In the genomic region with DNA sequence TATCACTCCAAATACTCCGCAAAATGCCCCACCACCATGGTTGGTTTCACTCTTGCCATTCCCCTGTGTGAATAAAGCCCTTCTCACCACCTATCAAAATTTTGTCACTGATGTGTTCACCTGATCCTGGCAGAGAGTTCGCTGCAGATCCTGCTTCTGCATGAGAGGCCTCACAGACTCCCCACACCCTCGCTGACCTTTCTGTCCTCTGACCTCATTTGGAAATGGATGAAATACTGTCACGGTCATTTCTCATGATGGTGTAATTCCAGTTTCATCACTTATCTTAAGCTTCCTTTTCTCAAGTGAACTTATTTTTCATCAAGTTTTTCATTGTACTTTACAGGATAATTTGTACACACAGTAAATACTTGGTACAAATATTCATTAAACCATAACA, we compare ENCODE assay signal across 24 cellular contexts.
"Had no signal": no experiment of that assay in that cellular context is flagged by ENCODE, and none has a peak within 500 bp of the region (broad histone marks: within the 10 kb centered on the region; RNA-seq: fewer than 3 reads in every experiment).

No MANE protein-coding gene starts in this region.

- ATAC-seq: esophagus mucosa, heart right ventricle, mucosa of descending colon, natural killer cell had no signal

- H3K36me3 Mint-ChIP-seq: natural killer cell had no signal

- H3K9me3 Mint-ChIP-seq: neural crest cell had no signal

- H3K27me3 ChIP-seq: heart right ventricle, ovary, right atrium auricular region, sigmoid colon, stomach, transverse colon had no signal

- H3K4me1 Mint-ChIP-seq: natural killer cell had no signal

- H3K9me3 ChIP-seq: mucosa of descending colon, transverse colon had no signal

- H3K4me3 Mint-ChIP-seq: natural killer cell, neural crest cell had no signal

- FAIRE-seq: endometrium, frontal cortex, islet of Langerhans, urothelium cell line had no signal

- H3K27ac ChIP-seq: heart right ventricle, ovary, right atrium auricular region, sigmoid colon, skin epidermis, stomach, thoracic aorta, transverse colon had no signal

- DNase-seq: cortex of kidney; effector memory CD4-positive, alpha-beta T cell; heart right ventricle; hypothalamus; kidney glomerular epithelial cell; mucosa of descending colon; natural killer cell; nucleus accumbens; ovary; sigmoid colon; stimulated activated CD4-positive, alpha-beta T cell treated with anti-CD3 and anti-CD28 coated beads, Interleukin-2, amount 100 ng/mL, for 24 hours; stimulated activated naive CD4-positive, alpha-beta T cell; stomach; substantia nigra; transverse colon had no signal

- H3K4me3 ChIP-seq: heart right ventricle, mucosa of descending colon, ovary, right atrium auricular region, sigmoid colon, skin epidermis, stomach, thoracic aorta, transverse colon had no signal

- H3K36me3 ChIP-seq: heart right ventricle, ovary, right atrium auricular region, sigmoid colon, stomach, thoracic aorta, transverse colon had no signal

- H3K27ac Mint-ChIP-seq: natural killer cell had no signal
